9 cellular contexts compared by ENCODE assay signal in the genomic region with DNA sequence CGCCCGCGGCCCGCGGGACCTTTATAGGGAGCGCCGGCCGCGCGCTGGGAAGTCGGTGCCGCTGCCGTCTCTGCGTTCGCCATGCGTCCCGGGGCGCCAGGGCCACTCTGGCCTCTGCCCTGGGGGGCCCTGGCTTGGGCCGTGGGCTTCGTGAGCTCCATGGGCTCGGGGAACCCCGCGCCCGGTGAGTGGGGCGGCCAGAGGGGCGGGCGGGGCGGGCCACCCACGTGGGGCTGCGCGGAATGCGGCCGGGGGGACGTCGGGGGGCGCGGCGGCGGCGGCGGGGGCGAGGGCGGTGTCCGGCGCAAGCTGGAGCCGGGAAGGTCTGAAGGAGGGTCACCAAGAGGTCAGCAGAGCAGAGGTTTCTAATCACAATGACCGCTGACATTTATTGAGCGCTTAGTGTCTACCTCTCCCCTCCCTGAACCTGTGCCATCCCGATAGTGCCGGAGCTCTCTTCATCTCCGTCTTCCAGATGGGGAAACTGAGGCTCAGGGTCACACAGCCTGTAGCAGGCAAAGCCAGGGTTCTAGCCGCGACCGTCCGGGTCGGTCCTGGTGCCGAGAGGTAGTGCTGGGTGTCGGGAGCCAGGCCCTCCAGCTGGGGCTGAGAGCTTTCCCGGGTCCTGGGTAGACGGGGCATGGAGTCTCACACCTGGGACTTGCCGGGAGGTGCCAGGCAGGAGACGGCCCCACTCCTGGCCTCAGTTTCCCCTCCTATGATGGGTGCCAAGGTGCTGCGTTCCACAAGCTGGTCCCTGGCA. TPM values are rescaled to one million over a fixed set of nuclear protein-coding genes. Genes with fewer than 3 reads are reported as not detected.
DNase-seq lines count a peak whose midpoint lies in the region; ATAC-seq and TF ChIP-seq lines count a peak whose summit lies in the region.
"Had no signal": no experiment of that assay in that cellular context is flagged by ENCODE, and none has a peak within 500 bp of the region (broad histone marks: within the 10 kb centered on the region; RNA-seq: fewer than 3 reads in every experiment).

A gene (plus strand): TSS at position 50 of the 763 bp plus-strand sequence. CDS start 32 bp downstream, at position 82.

- WGBS in endodermal cell (ENCODE audit: insufficient coverage in 1 of 2, insufficient read length in 1 of 2), 2 experiments = 21 to 49% methylated on average over 20 to 63 of the region's 63 CpGs

- H3K36me3 Mint-ChIP-seq in activated naive CD8-positive, alpha-beta T cell = no peaks in the 10 kb centered on the region
- peaks cover under 1% of the 10 kb centered on the region for H3K36me3 Mint-ChIP-seq in activated naive CD8-positive, alpha-beta T cell treated with anti-CD3 and anti-CD28 coated beads for 36 hours
- H3K36me3 Mint-ChIP-seq in endodermal cell (ENCODE audit: low read depth) = no peaks in the 10 kb centered on the region

- DNase-seq in activated naive CD8-positive, alpha-beta T cell treated with anti-CD3 and anti-CD28 coated beads for 36 hours = no peak
- DNase-seq in endodermal cell = peak; percentile 52
- DNase-seq in activated naive CD4-positive, alpha-beta T cell treated with Interleukin-2 at 50 U/mL for 16 hours = no peak
- no peak for DNase-seq in KG1 (lab: John Stamatoyannopoulos, UW)

- ATAC-seq in GM19351 (IDR thresholded peaks at IDR 0.05; ENCODE audit: unreplicated experiment) (no peak), GM18502 (IDR thresholded peaks at IDR 0.05; ENCODE audit: poor library complexity, unreplicated experiment) (no peak)

- no peaks in the 10 kb centered on the region for H3K9me3 Mint-ChIP-seq in activated naive CD8-positive, alpha-beta T cell (ENCODE audit: low read depth)
- no peaks in the 10 kb centered on the region for H3K9me3 Mint-ChIP-seq in activated naive CD8-positive, alpha-beta T cell treated with anti-CD3 and anti-CD28 coated beads for 36 hours
- H3K9me3 Mint-ChIP-seq in endodermal cell = no peaks in the 10 kb centered on the region

- TF ChIP-seq CTCF in endodermal cell (conservative IDR thresholded peaks at IDR 0.05) = no peak

- H3K9me3 ChIP-seq in endodermal cell (ENCODE audit: control insufficient read depth, low read length) (no peaks in the 10 kb centered on the region), muscle layer of colon (ENCODE audit: low read length) (no peaks in the 10 kb centered on the region)

- H3K36me3 ChIP-seq in endodermal cell (ENCODE audit: control insufficient read depth, insufficient read depth, low read length) (no peaks in the 10 kb centered on the region), muscle layer of colon (ENCODE audit: insufficient read depth, low read length) (no peaks in the 10 kb centered on the region)

- H3K4me1 ChIP-seq in endodermal cell (ENCODE audit: control insufficient read depth, insufficient read depth, low read length) (no peaks in the 10 kb centered on the region), muscle layer of colon (ENCODE audit: insufficient read depth, low read length) (peaks cover 21% of the 10 kb centered on the region)

- H3K27ac ChIP-seq in endodermal cell (ENCODE audit: low read depth, low read length) (no peak within 1 kb of the TSS), muscle layer of colon (ENCODE audit: low read depth, low read length) (peak within 1 kb of the TSS; percentile 78)
- H3K27ac ChIP-seq: KMS-11 had no signal

- peaks cover 8% of the 10 kb centered on the region for H3K4me1 Mint-ChIP-seq in activated naive CD8-positive, alpha-beta T cell (ENCODE audit: low read depth)
- H3K4me1 Mint-ChIP-seq in activated naive CD8-positive, alpha-beta T cell treated with anti-CD3 and anti-CD28 coated beads for 36 hours = peaks cover 3% of the 10 kb centered on the region
- peaks cover 4% of the 10 kb centered on the region for H3K4me1 Mint-ChIP-seq in endodermal cell

- H3K27ac Mint-ChIP-seq in activated naive CD8-positive, alpha-beta T cell = no peak within 1 kb of the TSS
- H3K27ac Mint-ChIP-seq in activated naive CD8-positive, alpha-beta T cell treated with anti-CD3 and anti-CD28 coated beads for 36 hours = no peak within 1 kb of the TSS
- no peak within 1 kb of the TSS for H3K27ac Mint-ChIP-seq in endodermal cell

- peak within 1 kb of the TSS; percentile 51 for H3K4me3 Mint-ChIP-seq in activated naive CD8-positive, alpha-beta T cell
- H3K4me3 Mint-ChIP-seq in activated naive CD8-positive, alpha-beta T cell treated with anti-CD3 and anti-CD28 coated beads for 36 hours = no peak within 1 kb of the TSS
- H3K4me3 Mint-ChIP-seq in endodermal cell = peak within 1 kb of the TSS; percentile 35

- peaks cover 7% of the 10 kb centered on the region for H3K27me3 Mint-ChIP-seq in activated naive CD8-positive, alpha-beta T cell
- H3K27me3 Mint-ChIP-seq in activated naive CD8-positive, alpha-beta T cell treated with anti-CD3 and anti-CD28 coated beads for 36 hours = peaks cover 37% of the 10 kb centered on the region
- H3K27me3 Mint-ChIP-seq in endodermal cell (ENCODE audit: insufficient read depth) = peaks cover 29% of the 10 kb centered on the region

- no peak within 1 kb of the TSS for H3K9ac ChIP-seq in endodermal cell (ENCODE audit: extremely low read depth, low read length, poor library complexity, severe bottlenecking)
- H3K9ac ChIP-seq in muscle layer of colon (ENCODE audit: low read length) = peak within 1 kb of the TSS; percentile 61
- H3K9ac ChIP-seq: KMS-11 had no signal

- no peak within 1 kb of the TSS for H3K4me3 ChIP-seq in endodermal cell (ENCODE audit: low read length)
- H3K4me3 ChIP-seq in muscle layer of colon (ENCODE audit: low read depth in 1 of 2, low read length in 2 of 2) = peak within 1 kb of the TSS; percentile 47 to 71

- H3K27me3 ChIP-seq in endodermal cell (ENCODE audit: control insufficient read depth, insufficient read depth, low read length, poor library complexity, severe bottlenecking) (peaks cover 16% of the 10 kb centered on the region), muscle layer of colon (ENCODE audit: control insufficient read depth in 1 of 2, insufficient read depth in 2 of 2, low read length in 2 of 2) (peaks cover 0 to 6% of the 10 kb centered on the region in 2 donors)

RNA-seq across cellular contexts. Expression of the gene that starts here (rescaled TPM):
- 1 to 10 TPM; 6.2 to 6.5 TPM for total RNA-seq in activated naive CD8-positive, alpha-beta T cell treated with anti-CD3 and anti-CD28 coated beads for 36 hours
- total RNA-seq in endodermal cell = 10 to 100 TPM in 1 of 2 donors, 1 to 10 TPM in 1; 9.8 to 14.1 TPM
- 8.7 TPM for polyA plus RNA-seq in endodermal cell (2013, experiment 1 of 2)
- polyA plus RNA-seq in endodermal cell (2013, experiment 2 of 2) = 9.6 TPM
